In genomic region chr1:27124405-27124804, GRCh38 we compare ENCODE assay signal across 13 cellular contexts.
"Had no signal": no experiment of that assay in that cellular context is flagged by ENCODE, and none has a peak within 500 bp of the region (broad histone marks: within the 10 kb centered on the region; RNA-seq: fewer than 3 reads in every experiment).

No MANE protein-coding gene starts in this region.

- H3K27ac Mint-ChIP-seq: activated CD8-positive, alpha-beta T cell treated with anti-CD3 and anti-CD28 coated beads for 36 hours; activated naive CD8-positive, alpha-beta T cell treated with anti-CD3 and anti-CD28 coated beads, Interleukin-2, amount 10 ng/mL, durations not matched to agents 7 days and 5 days; progenitor cell of endocrine pancreas; T-helper 1 cell treated with Interleukin-12 subunit alpha and Interleukin-12 subunit beta and Interleukin-4 antibody, amounts not matched to agents 30 μg/mL and 1 μg/mL, for 36 hours had no signal

- H3K4me3 ChIP-seq: esophagus muscularis mucosa, thoracic aorta had no signal

- ATAC-seq: activated CD8-positive, alpha-beta T cell treated with anti-CD3 and anti-CD28 coated beads for 36 hours; left lobe of liver; natural killer cell; right cardiac atrium; stimulated activated naive CD8-positive, alpha-beta T cell treated with anti-CD3 and anti-CD28 coated beads, Interleukin-15, amount 100 ng/mL, for 72 hours had no signal

- H3K4me3 Mint-ChIP-seq: activated CD8-positive, alpha-beta T cell treated with anti-CD3 and anti-CD28 coated beads for 36 hours; activated naive CD8-positive, alpha-beta T cell treated with anti-CD3 and anti-CD28 coated beads, Interleukin-2, amount 10 ng/mL, durations not matched to agents 7 days and 5 days; natural killer cell; stimulated activated naive CD8-positive, alpha-beta T cell treated with anti-CD3 and anti-CD28 coated beads, Interleukin-15, amount 100 ng/mL, for 72 hours; T-helper 1 cell treated with Interleukin-12 subunit alpha and Interleukin-12 subunit beta and Interleukin-4 antibody, amounts not matched to agents 30 μg/mL and 1 μg/mL, for 36 hours had no signal

- H3K27me3 ChIP-seq: esophagus muscularis mucosa had no signal

- H3K9me3 Mint-ChIP-seq: activated CD8-positive, alpha-beta T cell treated with anti-CD3 and anti-CD28 coated beads for 36 hours; activated naive CD8-positive, alpha-beta T cell treated with anti-CD3 and anti-CD28 coated beads, Interleukin-2, amount 10 ng/mL, durations not matched to agents 7 days and 5 days; natural killer cell; stimulated activated naive CD8-positive, alpha-beta T cell treated with anti-CD3 and anti-CD28 coated beads, Interleukin-15, amount 100 ng/mL, for 72 hours; T-helper 1 cell treated with Interleukin-12 subunit alpha and Interleukin-12 subunit beta and Interleukin-4 antibody, amounts not matched to agents 30 μg/mL and 1 μg/mL, for 36 hours had no signal

- DNase-seq: activated CD4-positive, alpha-beta T cell treated with anti-CD3 and anti-CD28 coated beads for 4 hours; activated CD8-positive, alpha-beta memory T cell treated with anti-CD3 and anti-CD28 coated beads, Interleukin-2, amount 50 U/mL, for 4 hours; activated CD8-positive, alpha-beta T cell treated with anti-CD3 and anti-CD28 coated beads for 36 hours; activated naive CD8-positive, alpha-beta T cell treated with anti-CD3 and anti-CD28 coated beads, Interleukin-2, amount 10 ng/mL, durations not matched to agents 7 days and 5 days; aorta; natural killer cell; right cardiac atrium; stimulated activated naive CD8-positive, alpha-beta T cell treated with anti-CD3 and anti-CD28 coated beads, Interleukin-15, amount 100 ng/mL, for 72 hours had no signal

- H3K27me3 Mint-ChIP-seq: activated CD8-positive, alpha-beta T cell treated with anti-CD3 and anti-CD28 coated beads for 36 hours; activated naive CD8-positive, alpha-beta T cell treated with anti-CD3 and anti-CD28 coated beads, Interleukin-2, amount 10 ng/mL, durations not matched to agents 7 days and 5 days; progenitor cell of endocrine pancreas; stimulated activated naive CD8-positive, alpha-beta T cell treated with anti-CD3 and anti-CD28 coated beads, Interleukin-15, amount 100 ng/mL, for 72 hours had no signal

- H3K36me3 ChIP-seq: thoracic aorta had no signal

- H3K9me3 ChIP-seq: esophagus muscularis mucosa, thoracic aorta had no signal

- H3K36me3 Mint-ChIP-seq: natural killer cell had no signal

- H3K27ac ChIP-seq: esophagus muscularis mucosa, thoracic aorta had no signal
